In the genomic region with DNA sequence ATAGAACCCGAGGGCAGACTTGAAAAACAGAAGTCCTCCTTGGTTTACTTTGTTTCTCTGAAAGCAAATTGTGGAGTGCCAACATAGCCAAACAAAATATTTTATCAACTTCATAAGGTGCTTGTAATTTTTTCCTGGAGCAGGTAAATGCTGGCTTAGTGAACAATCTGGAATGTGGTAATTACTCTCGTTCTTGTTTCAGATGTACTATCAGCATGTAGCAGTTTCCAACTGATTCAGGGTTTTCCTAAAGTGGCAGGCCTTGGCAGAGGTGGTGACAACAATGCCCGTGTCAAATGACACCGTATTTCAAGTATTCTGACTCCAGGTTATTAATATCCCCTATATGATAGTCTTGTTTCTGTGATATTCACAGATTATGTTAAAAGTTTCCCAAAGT, we compare ENCODE assay signal across 8 cellular contexts. TPM values are rescaled to one million over a fixed set of nuclear protein-coding genes. Genes with fewer than 3 reads are reported as not detected.
DNase-seq lines count a peak whose midpoint lies in the region; ATAC-seq, FAIRE-seq and TF ChIP-seq lines count a peak whose summit lies in the region.

No MANE protein-coding gene starts in this region.

- no peaks in the 10 kb centered on the region for H3K9me3 Mint-ChIP-seq in T-helper 1 cell treated with Interleukin-12 subunit alpha and Interleukin-12 subunit beta and Interleukin-4 antibody, amounts not matched to agents 30 μg/mL and 1 μg/mL, for 36 hours

- no peaks in the 10 kb centered on the region for H3K36me3 ChIP-seq in ascending aorta
- H3K36me3 ChIP-seq in right lobe of liver, result no peaks in the 10 kb centered on the region
- no peaks in the 10 kb centered on the region for H3K36me3 ChIP-seq in kidney (ENCODE audit: control insufficient read depth in 1 of 2, insufficient read depth in 2 of 2, low read length in 2 of 2)

- POLR2A ChIA-PET in HEK293T (lab: Yijun Ruan, JAX), result no interaction called here

- peaks cover 16% of the 10 kb centered on the region for H3K4me1 Mint-ChIP-seq in T-helper 1 cell treated with Interleukin-12 subunit alpha and Interleukin-12 subunit beta and Interleukin-4 antibody, amounts not matched to agents 30 μg/mL and 1 μg/mL, for 36 hours (ENCODE audit: low read depth)

- peaks cover 7% of the 10 kb centered on the region for H3K36me3 Mint-ChIP-seq in T-helper 1 cell treated with Interleukin-12 subunit alpha and Interleukin-12 subunit beta and Interleukin-4 antibody, amounts not matched to agents 30 μg/mL and 1 μg/mL, for 36 hours (ENCODE audit: low read depth)

- H3K9me3 ChIP-seq in ascending aorta, result no peaks in the 10 kb centered on the region
- no peaks in the 10 kb centered on the region for H3K9me3 ChIP-seq in right lobe of liver
- H3K9me3 ChIP-seq in kidney (ENCODE audit: control insufficient read depth in 1 of 2, low read length in 2 of 2), result no peaks in the 10 kb centered on the region

- H3K27me3 ChIP-seq in ascending aorta (no peaks in the 10 kb centered on the region), right lobe of liver (no peaks in the 10 kb centered on the region)

- H3K27ac ChIP-seq in ascending aorta, result peak overlapping the region; percentile 97 to 100
- peak overlapping the region; percentile 95 to 100 (median 98) for H3K27ac ChIP-seq in right lobe of liver
- peak overlapping the region in 1 of 2 donors; percentile 95 for H3K27ac ChIP-seq in kidney (ENCODE audit: low read depth in 2 of 2, low read length in 2 of 2)

- peak overlapping the region; percentile 89 for H3K4me3 Mint-ChIP-seq in T-helper 1 cell treated with Interleukin-12 subunit alpha and Interleukin-12 subunit beta and Interleukin-4 antibody, amounts not matched to agents 30 μg/mL and 1 μg/mL, for 36 hours

- H3K27ac Mint-ChIP-seq in T-helper 1 cell treated with Interleukin-12 subunit alpha and Interleukin-12 subunit beta and Interleukin-4 antibody, amounts not matched to agents 30 μg/mL and 1 μg/mL, for 36 hours, result peak overlapping the region; percentile 97

- 19% methylated on average over 4 of the region's 4 CpGs for WGBS in right lobe of liver (ENCODE audit: insufficient coverage, low coverage, low lambda C conversion rate, missing lambda C conversion rate)

- H3K4me3 ChIP-seq in ascending aorta (peak overlapping the region; percentile 84 to 98), right lobe of liver (peak overlapping the region in 2 of 3 donors; percentile 78 to 85), kidney (ENCODE audit: low read length in 2 of 2) (peak overlapping the region in 1 of 2 donors; percentile 92)

- H3K27me3 Mint-ChIP-seq in T-helper 1 cell treated with Interleukin-12 subunit alpha and Interleukin-12 subunit beta and Interleukin-4 antibody, amounts not matched to agents 30 μg/mL and 1 μg/mL, for 36 hours (ENCODE audit: low read depth), result peaks cover 5% of the 10 kb centered on the region

- no peak for FAIRE-seq in kidney (lab: Jason Lieb, UNC)

- DNase-seq in T-helper 1 cell (no peak), ascending aorta (ENCODE audit: low spot score in 2 of 2) (no peak), right lobe of liver (no peak), superior temporal gyrus (ENCODE audit: extremely low spot score) (peak; percentile 39), kidney (no peak), HEK293T (ENCODE audit: extremely low spot score) (no peak)
- DNase-seq in stimulated activated CD4-positive, alpha-beta T cell treated with anti-CD3 and anti-CD28 coated beads, Interleukin-1b, Interleukin-23, amount 100 ng/mL, for 48 hours, result no peak

- peak overlapping the region in 1 of 2 donors; percentile 80 for H3K9ac ChIP-seq in kidney (ENCODE audit: low read length in 2 of 2)

- CTCF ChIA-PET in HEK293T (lab: Yijun Ruan, JAX), result no interaction called here

- TF ChIP-seq CTCF in ascending aorta (IDR thresholded peaks at IDR 0.05), result no peak
- TF ChIP-seq CTCF in right lobe of liver (IDR thresholded peaks at IDR 0.05), result no peak
- no peak for TF ChIP-seq CTCF in kidney (IDR thresholded peaks at IDR 0.05; ENCODE audit: borderline replicate concordance, extremely low read depth, insufficient read depth)

- H3K4me1 ChIP-seq in ascending aorta (peaks cover 7 to 14% of the 10 kb centered on the region in 2 donors), right lobe of liver (peaks cover 0 to 17% (median 8%) of the 10 kb centered on the region in 4 donors), kidney (ENCODE audit: control insufficient read depth in 1 of 2, insufficient read depth in 1 of 2, low read depth in 1 of 2, low read length in 2 of 2) (peaks cover 3 to 7% of the 10 kb centered on the region in 2 donors)

- no peak for TF ChIP-seq POLR2A in right lobe of liver (IDR thresholded peaks at IDR 0.05)

- intact Hi-C loops in ascending aorta (cut with DNase I) (loop anchor here (2.0 kb wide), 3 partner anchors 31 to 679 kb away; a partner anchor contains a TSS), right lobe of liver (cut with DNase I) (no loop called here), kidney (cut with DNase I) (no loop called here)

- no peak for ATAC-seq in right lobe of liver

TF ChIP-seq in HEK293T, 16 proteins besides CTCF, POLR2A, EP300 and RAD21:
- no peak for TF ChIP-seq ELF4 (IDR thresholded peaks at IDR 0.05)
TF ChIP-seq in HEK293T: peak in this region for 0.

RNA-seq across cellular contexts. Expression of a gene that starts 1.2 kb away (rescaled TPM):
- total RNA-seq in ascending aorta, result 17.1 TPM
- total RNA-seq in right lobe of liver, result 1 to 10 TPM; 4.9 to 7.7 (median 6.8) TPM
- 16.1 TPM for total RNA-seq in kidney
- polyA plus RNA-seq in kidney (ENCODE audit: insufficient read depth, low read depth, low replicate concordance), result 5.6 TPM

RNA-seq across cellular contexts. Expression of a gene that starts 42.4 kb away (rescaled TPM):
- total RNA-seq in ascending aorta (2.4 TPM), right lobe of liver (1 to 10 TPM; 1.0 to 2.4 (median 1.7) TPM), kidney (22.5 TPM)
- polyA plus RNA-seq in kidney (ENCODE audit: insufficient read depth, low read depth, low replicate concordance), result 5.9 TPM

RNA-seq across cellular contexts. Expression of a gene that starts 47.9 kb away (rescaled TPM):
- total RNA-seq in ascending aorta, result not detected
- not detected for total RNA-seq in right lobe of liver
- not detected for total RNA-seq in kidney
- not detected for polyA plus RNA-seq in kidney (ENCODE audit: insufficient read depth, low read depth, low replicate concordance)
